Comparison of ENCODE assay signal across 12 cellular contexts in the genomic region with DNA sequence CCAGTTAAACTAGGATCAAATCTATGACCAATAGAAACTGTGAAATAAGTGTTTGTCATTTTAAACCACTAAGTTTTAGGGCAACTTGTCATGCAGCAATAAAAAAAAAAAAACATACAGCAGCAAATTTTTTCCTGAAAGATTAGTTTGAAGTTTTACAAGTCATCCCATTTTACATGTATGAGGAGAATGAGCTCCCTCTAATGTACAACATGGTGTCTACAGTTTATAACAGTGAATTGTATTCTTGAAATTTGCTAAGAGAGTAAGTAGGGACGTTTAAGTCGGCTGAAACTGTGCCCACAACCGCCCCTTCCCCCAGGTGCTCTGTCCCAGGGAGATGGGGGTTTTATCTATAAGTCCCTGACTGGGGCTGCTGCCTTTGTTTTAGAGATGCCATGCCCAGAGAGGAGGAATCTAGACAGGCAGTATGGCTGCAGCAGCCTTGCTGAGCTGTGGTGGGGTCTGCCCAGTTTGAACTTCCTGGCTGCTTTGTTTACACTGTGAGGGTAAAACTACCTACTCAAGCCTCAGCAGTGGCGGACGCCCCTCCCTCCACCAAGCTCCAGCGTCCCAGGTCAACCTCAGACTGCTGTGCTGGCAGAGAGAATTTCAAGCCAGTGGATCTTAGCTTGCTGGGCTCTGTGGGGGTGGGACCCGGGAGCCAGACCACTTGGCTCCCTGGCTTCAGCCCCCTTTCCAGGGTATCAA.
DNase-seq lines count a peak whose midpoint lies in the region; TF ChIP-seq lines count a peak whose summit lies in the region.
"Had no signal": no experiment of that assay in that cellular context is flagged by ENCODE, and none has a peak within 500 bp of the region (broad histone marks: within the 10 kb centered on the region; RNA-seq: fewer than 3 reads in every experiment).

No MANE protein-coding gene starts in this region.

- CTCF ChIA-PET in GM10248 (lab: Yijun Ruan, JAX) = interaction anchor here (1.2 kb wide), 1 partner anchor 11 kb away, joined by 3 read pairs; no protein-coding TSS in a partner anchor

- H3K9ac ChIP-seq in ES-I3 (ENCODE audit: low read depth, low read length) = peak overlapping the region; percentile 30

- H3K36me3 ChIP-seq in ES-I3 (ENCODE audit: insufficient read depth, low read length) = no peaks in the 10 kb centered on the region
- H3K36me3 ChIP-seq: MG63 had no signal

- in situ Hi-C loops in T47D (cut with HindIII; ENCODE audit: low pct_unique_long_range_greater_than_20kb, low sequenced_read_pairs) = no loop called here

- TF ChIP-seq CTCF in GM10248 (IDR thresholded peaks at IDR 0.05; ENCODE audit: control extremely low read depth, extremely low read depth, low read depth, missing control alignments) = no peak

- H3K4me1 ChIP-seq in ES-I3 (ENCODE audit: insufficient read depth, low read length) = no peaks in the 10 kb centered on the region
- H3K4me1 ChIP-seq: testis had no signal

- DNase-seq in HuH-7.5 (ENCODE audit: low spot score) (peak; percentile 2), T47D (ENCODE audit: low read depth in 1 of 2, low spot score in 1 of 2) (peak; percentile 2 to 22), myocyte (ENCODE audit: low read depth) (peak; percentile 0), NCI-H128 (lab: John Stamatoyannopoulos, UW; ENCODE audit: unreplicated experiment) (no peak), GM10248 (ENCODE audit: extremely low spot score) (no peak), NCI-H1048 (lab: John Stamatoyannopoulos, UW) (no peak)
- DNase-seq: DND-41, foreskin melanocyte, left ventricle myocardium superior, MG63, testis had no signal

- POLR2A ChIA-PET in GM10248 (lab: Yijun Ruan, JAX) = no interaction called here

- no peaks in the 10 kb centered on the region for H3K9me3 ChIP-seq in ES-I3 (ENCODE audit: control insufficient read depth, insufficient read depth, low read length)
- H3K9me3 ChIP-seq: MG63, testis had no signal

Comparison
In these comparisons a context has a peak if more than half of its experiments do, and no peak if none do; other contexts are left out.
1. DNase-seq: peak in HuH-7.5 (single experiment), T47D (2 of 2) and myocyte (single experiment); none in NCI-H128 (single experiment), GM10248 (single experiment) and NCI-H1048 (single experiment).